Comparison of ENCODE assay signal across 8 cellular contexts in genomic region chr6:90586675-90587638, GRCh38. TPM values are rescaled to one million over a fixed set of nuclear protein-coding genes. Genes with fewer than 3 reads are reported as not detected.
DNase-seq lines count a peak whose midpoint lies in the region; ATAC-seq and TF ChIP-seq lines count a peak whose summit lies in the region.

MAP3K7 (minus strand) TSS chr6:90587072; CDS start chr6:90586883, 189 bp downstream.

- H3K79me2 ChIP-seq in PC-9 (ENCODE audit: low read depth): peaks cover 46% of the 10 kb centered on the region

- DNase-seq in DMS153 (lab: John Stamatoyannopoulos, UW): peak; percentile 92
- DNase-seq in Jurkat, Clone E6-1 (ENCODE audit: low read depth, low spot score): peak; percentile 97
- DNase-seq in PC-9: peak; percentile 83 to 87
- DNase-seq in activated T-cell treated with anti-CD3 and anti-CD28 coated beads, Interleukin-2, amount 50 U/mL, for 1 hour: peak; percentile 96
- peak; percentile 97 to 98 for DNase-seq in erythroblast (lab: John Stamatoyannopoulos, UW)
- peak; percentile 98 for DNase-seq in stimulated activated CD8-positive, alpha-beta memory T cell treated with anti-CD3 and anti-CD28 coated beads, Interleukin-4, amount 100 ng/mL, for 48 hours

- H3K27me3 ChIP-seq in PC-9 (ENCODE audit: insufficient read depth, low read depth) (no peaks in the 10 kb centered on the region), mucosa of rectum (ENCODE audit: control insufficient read depth in 2 of 2, insufficient read depth in 2 of 2, low read length in 2 of 2) (peaks cover 0 to 5% of the 10 kb centered on the region in 2 donors)

- peak within 1 kb of the TSS; percentile 90 to 93 for H3K9ac ChIP-seq in mucosa of rectum (ENCODE audit: low read depth in 1 of 2, low read length in 2 of 2)

- peak; percentile 86 for ATAC-seq in GM21619 (IDR thresholded peaks at IDR 0.05; ENCODE audit: unreplicated experiment)

- POLR2A ChIA-PET in PC-9 (lab: Charles Lee; ENCODE audit: unreplicated experiment): interaction anchor here (0.6 to 0.7 kb wide), 3 partner anchors 15 to 649 kb away, joined by 3 to 7 read pairs (median 4); no protein-coding TSS in a partner anchor

- H3K9me2 ChIP-seq in PC-9 (ENCODE audit: insufficient read depth): no peaks in the 10 kb centered on the region

- peak; percentile 84 for TF ChIP-seq POLR2A in erythroblast (IDR thresholded peaks at IDR 0.05; ENCODE audit: low read length)

- peak within 1 kb of the TSS; percentile 87 for H2AFZ ChIP-seq in PC-9

- intact Hi-C loops in PC-9 (cut with micrococcal nuclease; ENCODE audit: unreplicated experiment): no loop called here

- no TSS peak for BruUV-seq in PC-9 (replicated peaks; lab: Mats Ljungman, UMichigan)

- CTCF ChIA-PET in PC-9 (lab: Charles Lee): no interaction called here

- H3K4me2 ChIP-seq in PC-9: peak within 1 kb of the TSS; percentile 96

- no peak for TF ChIP-seq CTCF in PC-9 (conservative IDR thresholded peaks at IDR 0.05)

- peak within 1 kb of the TSS; percentile 83 for H3K27ac ChIP-seq in PC-9
- H3K27ac ChIP-seq in mucosa of rectum (ENCODE audit: low read depth in 2 of 2, low read length in 2 of 2): peak within 1 kb of the TSS; percentile 93 to 96

- H3K9me3 ChIP-seq in PC-9 (ENCODE audit: insufficient read depth, low read depth): no peaks in the 10 kb centered on the region
- H3K9me3 ChIP-seq in mucosa of rectum (ENCODE audit: control insufficient read depth in 2 of 2, low read length in 2 of 2): no peaks in the 10 kb centered on the region

- H3F3A ChIP-seq in PC-9 (ENCODE audit: insufficient read depth, low read depth): no peaks in the 10 kb centered on the region; the same call in 1 of the 2 replicates

- no peaks in the 10 kb centered on the region for H3K36me3 ChIP-seq in PC-9 (ENCODE audit: low read depth)
- H3K36me3 ChIP-seq in mucosa of rectum (ENCODE audit: control insufficient read depth in 2 of 2, insufficient read depth in 2 of 2, low read length in 2 of 2): no peaks in the 10 kb centered on the region

- peaks cover 33% of the 10 kb centered on the region for H4K20me1 ChIP-seq in PC-9 (ENCODE audit: insufficient read depth)

- H3K4me1 ChIP-seq in PC-9 (replicated peaks; ENCODE audit: insufficient read depth) (peaks cover 20% of the 10 kb centered on the region), mucosa of rectum (ENCODE audit: control insufficient read depth in 2 of 2, insufficient read depth in 2 of 2, low read length in 2 of 2) (peaks cover 9 to 10% of the 10 kb centered on the region in 2 donors)

- peak within 1 kb of the TSS; percentile 84 for H3K4me3 ChIP-seq in Jurkat, Clone E6-1 (ENCODE audit: low read length)
- H3K4me3 ChIP-seq in PC-9: peak within 1 kb of the TSS; percentile 79
- peak within 1 kb of the TSS; percentile 94 to 95 for H3K4me3 ChIP-seq in mucosa of rectum (ENCODE audit: low read length in 2 of 2)

RNA-seq across cellular contexts. Expression of gene MAP3K7, which starts in this region (rescaled TPM):
- polyA plus RNA-seq in Jurkat, Clone E6-1 (2012; ENCODE audit: insufficient read depth, insufficient read length): 29.6 TPM
- total RNA-seq in PC-9 (2021): 28.3 and 31.9 TPM in 2 replicates

Comparison
In these comparisons a context has a peak if more than half of its experiments do, and no peak if none do; other contexts are left out.
1. Peak in every context shown above with its lines: DNase-seq, ATAC-seq, H3K4me3 ChIP-seq and H3K27ac ChIP-seq.